8 cellular contexts compared by ENCODE assay signal in the genomic region with DNA sequence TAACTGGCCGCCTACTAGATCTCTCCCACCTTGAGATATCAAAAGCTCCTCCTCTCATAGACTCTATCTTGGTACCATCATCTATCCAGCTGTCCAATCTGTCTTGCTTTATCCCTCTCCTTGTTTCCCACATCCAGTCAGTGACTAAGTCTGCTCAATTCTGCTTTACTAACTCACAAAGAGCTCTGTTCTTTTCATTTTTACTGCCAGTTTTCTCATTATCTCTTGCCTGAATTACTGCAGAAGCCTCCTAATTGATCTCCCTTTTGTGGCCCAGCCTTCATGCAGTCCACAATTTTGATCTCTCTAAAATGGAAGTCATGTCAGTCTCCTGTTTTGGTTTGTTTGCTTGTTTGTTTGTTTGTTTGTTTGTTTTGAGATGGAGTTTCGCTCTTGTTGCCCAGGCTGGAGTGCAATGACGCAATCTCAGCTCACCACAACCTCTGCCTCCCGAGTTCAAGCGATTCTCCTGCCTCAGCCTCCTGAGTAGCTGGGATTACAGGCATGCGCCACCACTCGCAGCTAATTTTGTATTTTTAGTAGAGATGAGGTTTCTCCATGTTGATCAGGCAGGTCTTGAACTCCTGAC. TPM values are rescaled to one million over a fixed set of nuclear protein-coding genes. Genes with fewer than 3 reads are reported as not detected.
DNase-seq lines count a peak whose midpoint lies in the region; ATAC-seq, FAIRE-seq and TF ChIP-seq lines count a peak whose summit lies in the region.
"Not testable (repeated sequence)": the region's sequence is repeated elsewhere in the genome, so short reads cannot be mapped to it uniquely, and the experiment has no call there.

No MANE protein-coding gene starts in this region.

- 0 out of 2 replicates have a peak overlapping the region, but pooled peaks have one; percentile 5 for H3K27ac ChIP-seq in DND-41 (ENCODE audit: low read length)
- H3K27ac ChIP-seq in GM12878 (ENCODE audit: control insufficient read depth, insufficient read depth); HepG2 (ENCODE audit: extremely low read length, insufficient read depth, low read length): not testable (repeated sequence)

- not testable (repeated sequence) for FAIRE-seq in GM12878 (lab: Jason Lieb, UNC); HepG2 (lab: Jason Lieb, UNC)

- peak overlapping the region; percentile 87 for H3K27ac Mint-ChIP-seq in T-helper 17 cell
- H3K27ac Mint-ChIP-seq in activated T-cell treated with anti-CD3 and anti-CD28 coated beads, Interleukin-2, amount 50 U/mL, for 24 hours = peak overlapping the region; percentile 63
- H3K27ac Mint-ChIP-seq in activated naive CD8-positive, alpha-beta T cell = peak overlapping the region; percentile 4
- H3K27ac Mint-ChIP-seq in natural killer cell treated with Interleukin-12 subunit alpha and Interleukin-12 subunit beta and Interleukin-15 and Interleukin-18, amount 100 ng/mL, for 72 hours = peak overlapping the region; percentile 35 to 85
- peak overlapping the region; percentile 53 for H3K27ac Mint-ChIP-seq in stimulated activated naive CD8-positive, alpha-beta T cell treated with anti-CD3 and anti-CD28 coated beads, Interleukin-15, Interleukin-2, amounts not matched to agents 100 ng/mL and 50 ng/mL, for 24 hours

- H3K27me3 ChIP-seq in DND-41 (ENCODE audit: insufficient read depth, low read length, poor library complexity); GM12878 (replicated peaks in 1 of 2; ENCODE audit: control insufficient read depth in 2 of 2, insufficient read depth in 2 of 2, low read length in 1 of 2); HepG2 (ENCODE audit: control insufficient read depth in 1 of 2, insufficient read depth in 2 of 2, low read length in 2 of 2): not testable (repeated sequence)

- H3K79me2 ChIP-seq in DND-41 (ENCODE audit: insufficient read depth, low read length); GM12878 (ENCODE audit: control insufficient read depth, insufficient read depth, low read length); HepG2 (ENCODE audit: insufficient read depth, low read length): not testable (repeated sequence)

- RAD21 ChIA-PET in GM12878 (lab: Charles Lee; ENCODE audit: unreplicated experiment) = interaction anchor here (0.6 to 1.6 kb wide), 3 partner anchors 9 to 35 kb away, joined by 3 to 4 read pairs (median 3); no protein-coding TSS in a partner anchor

- ATAC-seq in DND-41 (ENCODE audit: insufficient read depth, low read depth); T-helper 17 cell; GM12878; HepG2; natural killer cell treated with Interleukin-12 subunit alpha and Interleukin-12 subunit beta and Interleukin-15 and Interleukin-18, amount 100 ng/mL, for 72 hours: not testable (repeated sequence)

- H3K36me3 ChIP-seq in DND-41 (ENCODE audit: insufficient read depth, low read length); GM12878 (ENCODE audit: control insufficient read depth in 2 of 2, insufficient read depth in 2 of 2, low read length in 1 of 2); HepG2 (replicated peaks in 1 of 2; ENCODE audit: control insufficient read depth in 1 of 2, insufficient read depth in 2 of 2, low read length in 2 of 2): not testable (repeated sequence)

- not testable (repeated sequence) for TF ChIP-seq RAD21 in GM12878 (IDR thresholded peaks at IDR 0.05; ENCODE audit: insufficient read depth, low read depth, low read length); HepG2 (CRISPR knock-in tag; IDR thresholded peaks at IDR 0.05)

- in situ Hi-C loops in GM12878 (cut with MboI); HepG2 (cut with HindIII; ENCODE audit: extremely low pct_ligation_motif_present, low pct_unique_long_range_greater_than_20kb): not testable (repeated sequence)

- H3K4me1 Mint-ChIP-seq in T-helper 17 cell = peaks cover 24% of the 10 kb centered on the region
- H3K4me1 Mint-ChIP-seq in activated T-cell treated with anti-CD3 and anti-CD28 coated beads, Interleukin-2, amount 50 U/mL, for 24 hours (ENCODE audit: low read depth) = peaks cover 36% of the 10 kb centered on the region
- peaks cover 21% of the 10 kb centered on the region for H3K4me1 Mint-ChIP-seq in activated naive CD8-positive, alpha-beta T cell (ENCODE audit: low read depth)
- H3K4me1 Mint-ChIP-seq in natural killer cell treated with Interleukin-12 subunit alpha and Interleukin-12 subunit beta and Interleukin-15 and Interleukin-18, amount 100 ng/mL, for 72 hours (ENCODE audit: low read depth in 2 of 2) = peaks cover 27 to 31% of the 10 kb centered on the region in 2 donors
- H3K4me1 Mint-ChIP-seq in stimulated activated naive CD8-positive, alpha-beta T cell treated with anti-CD3 and anti-CD28 coated beads, Interleukin-15, Interleukin-2, amounts not matched to agents 100 ng/mL and 50 ng/mL, for 24 hours (ENCODE audit: low read depth) = peaks cover 36% of the 10 kb centered on the region

- not testable (repeated sequence) for H3K4me3 ChIP-seq in DND-41 (ENCODE audit: low read depth in 1 of 2, low read length in 2 of 2); GM12878; HepG2 (replicated peaks in 1 of 3; ENCODE audit: insufficient read depth in 1 of 3, low read depth in 2 of 3, low read length in 3 of 3)

- BruUV-seq in GM12878 (replicated peaks; lab: Mats Ljungman, UMichigan); HepG2 (replicated peaks; lab: Mats Ljungman, UMichigan): not testable (repeated sequence)

- 97% methylated on average over 7 of the region's 7 CpGs for WGBS in GM12878 (ENCODE audit: insufficient coverage, insufficient replicate concordance, low lambda C conversion rate, missing lambda C conversion rate)
- 96% methylated on average over 7 of the region's 7 CpGs for WGBS in HepG2 (ENCODE audit: low lambda C conversion rate)

- DNase-seq in DND-41; T-helper 17 cell; activated T-cell treated with anti-CD3 and anti-CD28 coated beads, Interleukin-2, amount 50 U/mL, for 24 hours; GM12878 (ENCODE audit: low read depth, low spot score); HepG2 (ENCODE audit: low spot score); natural killer cell treated with Interleukin-12 subunit alpha and Interleukin-12 subunit beta and Interleukin-15 and Interleukin-18, amount 100 ng/mL, for 72 hours (ENCODE audit: low spot score): not testable (repeated sequence)

- H3K36me3 Mint-ChIP-seq in T-helper 17 cell (ENCODE audit: low read depth) = peaks cover 18% of the 10 kb centered on the region
- H3K36me3 Mint-ChIP-seq in activated T-cell treated with anti-CD3 and anti-CD28 coated beads, Interleukin-2, amount 50 U/mL, for 24 hours (ENCODE audit: low read depth) = peaks cover 16% of the 10 kb centered on the region
- H3K36me3 Mint-ChIP-seq in activated naive CD8-positive, alpha-beta T cell = peaks cover 15% of the 10 kb centered on the region
- H3K36me3 Mint-ChIP-seq in natural killer cell treated with Interleukin-12 subunit alpha and Interleukin-12 subunit beta and Interleukin-15 and Interleukin-18, amount 100 ng/mL, for 72 hours = not testable (repeated sequence)
- peaks cover 21% of the 10 kb centered on the region for H3K36me3 Mint-ChIP-seq in stimulated activated naive CD8-positive, alpha-beta T cell treated with anti-CD3 and anti-CD28 coated beads, Interleukin-15, Interleukin-2, amounts not matched to agents 100 ng/mL and 50 ng/mL, for 24 hours (ENCODE audit: low read depth)

- POLR2A ChIA-PET in GM12878 (lab: Charles Lee) = interaction anchor here (0.9 kb wide), 1 partner anchor 87 kb away, joined by 3 read pairs; no protein-coding TSS in a partner anchor
- POLR2A ChIA-PET in HepG2 (lab: Yijun Ruan, JAX) = interaction anchor here (1.8 kb wide), 1 partner anchor 38 kb away, joined by 8 read pairs; a partner anchor contains a TSS

- not testable (repeated sequence) for H3K4me1 ChIP-seq in DND-41 (ENCODE audit: insufficient read depth, low read length); HepG2 (ENCODE audit: insufficient read depth, low read length)
- peaks cover 21% of the 10 kb centered on the region for H3K4me1 ChIP-seq in GM12878 (ENCODE audit: control insufficient read depth, insufficient read depth, low read length)

- CTCF ChIA-PET in GM12878 (lab: Yijun Ruan, JAX) = interaction anchor here (0.6 to 2.0 kb wide), 7 partner anchors 9 to 152 kb away, joined by 3 to 9 read pairs (median 3); no protein-coding TSS in a partner anchor
- CTCF ChIA-PET in HepG2 (lab: Yijun Ruan, JAX; ENCODE audit: low intra/inter-chr PET ratio, low total read pairs) = not testable (repeated sequence)

- not testable (repeated sequence) for H3K9ac ChIP-seq in DND-41 (ENCODE audit: low read depth, low read length); GM12878 (ENCODE audit: control insufficient read depth, insufficient read depth, low read length); HepG2 (ENCODE audit: insufficient read depth, low read depth, low read length)

- TF ChIP-seq EP300 in GM12878 (IDR thresholded peaks at IDR 0.05; ENCODE audit: borderline replicate concordance in 1 of 2, control insufficient read depth in 1 of 2, low read depth in 2 of 2, low read length in 2 of 2); HepG2 (IDR thresholded peaks at IDR 0.05; ENCODE audit: low read depth in 2 of 2, low read length in 2 of 2); HepG2 (CRISPR knock-in tag; IDR thresholded peaks at IDR 0.05; ENCODE audit: borderline replicate concordance): not testable (repeated sequence)

- TF ChIP-seq POLR2A in GM12878 (IDR thresholded peaks at IDR 0.05; ENCODE audit: low read depth, low read length); HepG2 (IDR thresholded peaks at IDR 0.05; ENCODE audit: insufficient read depth in 1 of 2, low read depth in 2 of 2, low read length in 2 of 2): not testable (repeated sequence)

- not testable (repeated sequence) for H2AFZ ChIP-seq in DND-41 (ENCODE audit: low read depth, low read length); GM12878 (ENCODE audit: control insufficient read depth, low read depth, low read length); HepG2 (ENCODE audit: low read length)

- not testable (repeated sequence) for TF ChIP-seq CTCF in DND-41 (IDR thresholded peaks at IDR 0.05; ENCODE audit: borderline replicate concordance, extremely low read depth, low read length, poor library complexity, severe bottlenecking); GM12878 (IDR thresholded peaks at IDR 0.05 in 2 of 3, conservative IDR thresholded peaks at IDR 0.05 in 1 of 3; ENCODE audit: control insufficient read depth in 2 of 3, extremely low read depth in 1 of 3, insufficient read depth in 1 of 3, low read depth in 3 of 3, low read length in 3 of 3); HepG2 (CRISPR knock-in tag; IDR thresholded peaks at IDR 0.05)

- H3K9me3 Mint-ChIP-seq in activated T-cell treated with anti-CD3 and anti-CD28 coated beads, Interleukin-2, amount 50 U/mL, for 24 hours; activated naive CD8-positive, alpha-beta T cell (ENCODE audit: low read depth); natural killer cell treated with Interleukin-12 subunit alpha and Interleukin-12 subunit beta and Interleukin-15 and Interleukin-18, amount 100 ng/mL, for 72 hours; stimulated activated naive CD8-positive, alpha-beta T cell treated with anti-CD3 and anti-CD28 coated beads, Interleukin-15, Interleukin-2, amounts not matched to agents 100 ng/mL and 50 ng/mL, for 24 hours: not testable (repeated sequence)

- H3K4me3 Mint-ChIP-seq in T-helper 17 cell; activated T-cell treated with anti-CD3 and anti-CD28 coated beads, Interleukin-2, amount 50 U/mL, for 24 hours; activated naive CD8-positive, alpha-beta T cell; stimulated activated naive CD8-positive, alpha-beta T cell treated with anti-CD3 and anti-CD28 coated beads, Interleukin-15, Interleukin-2, amounts not matched to agents 100 ng/mL and 50 ng/mL, for 24 hours: not testable (repeated sequence)
- peak overlapping the region; percentile 77 for H3K4me3 Mint-ChIP-seq in natural killer cell treated with Interleukin-12 subunit alpha and Interleukin-12 subunit beta and Interleukin-15 and Interleukin-18, amount 100 ng/mL, for 72 hours

- H3K27me3 Mint-ChIP-seq in T-helper 17 cell; activated T-cell treated with anti-CD3 and anti-CD28 coated beads, Interleukin-2, amount 50 U/mL, for 24 hours; activated naive CD8-positive, alpha-beta T cell; natural killer cell treated with Interleukin-12 subunit alpha and Interleukin-12 subunit beta and Interleukin-15 and Interleukin-18, amount 100 ng/mL, for 72 hours; stimulated activated naive CD8-positive, alpha-beta T cell treated with anti-CD3 and anti-CD28 coated beads, Interleukin-15, Interleukin-2, amounts not matched to agents 100 ng/mL and 50 ng/mL, for 24 hours: not testable (repeated sequence)

- not testable (repeated sequence) for H3K4me2 ChIP-seq in DND-41 (ENCODE audit: insufficient read depth, low read length); GM12878 (ENCODE audit: control insufficient read depth, insufficient read depth); HepG2 (ENCODE audit: low read depth, low read length)

- not testable (repeated sequence) for H4K20me1 ChIP-seq in DND-41 (ENCODE audit: insufficient read depth, low read length); GM12878 (ENCODE audit: control insufficient read depth, insufficient read depth); HepG2 (ENCODE audit: insufficient read depth, low read length)

- intact Hi-C loops in GM12878 (cut with micrococcal nuclease; ENCODE audit: unreplicated experiment); HepG2 (cut with micrococcal nuclease; ENCODE audit: unreplicated experiment): not testable (repeated sequence)

- H3K9me3 ChIP-seq in DND-41 (ENCODE audit: insufficient read depth, low read length, severe bottlenecking); T-helper 17 cell (ENCODE audit: control insufficient read depth, low read length, poor library complexity, severe bottlenecking); GM12878 (replicated peaks; ENCODE audit: control insufficient read depth, insufficient read depth, low read length); HepG2 (ENCODE audit: low read length): not testable (repeated sequence)

- SMC1A ChIA-PET in GM12878 (lab: Charles Lee; ENCODE audit: uncharacterized antibody, unreplicated experiment) = interaction anchor here (0.9 to 2.3 kb wide), 11 partner anchors 9 to 153 kb away, joined by 3 to 10 read pairs (median 3); no protein-coding TSS in a partner anchor

RNA-seq across cellular contexts. Expression of a gene that starts 38.1 kb away (rescaled TPM):
- 100 to 1,000 TPM; 115 to 117 TPM for total RNA-seq in T-helper 17 cell
- total RNA-seq in GM12878 (2013; cell fraction: nucleolus; rRNA removed) = 69.2 and 72.9 TPM in 2 replicates
- total RNA-seq in GM12878 (2014; rRNA removed) = 267 and 276 TPM in 2 replicates
- 349 and 352 TPM in 2 replicates for total RNA-seq in GM12878 (2014; rRNA removed; fragmentation: Illumina TruSeq; extraction: Trizol)
- total RNA-seq in GM12878 (2021) = 347 and 354 TPM in 2 replicates
- 179 TPM for polyA plus RNA-seq in GM12878 (2011; ENCODE audit: low read depth)
- polyA plus RNA-seq in GM12878 (2011; rRNA removed) = 393 and 528 TPM in 2 replicates
- polyA plus RNA-seq in GM12878 (2011; cell fraction: cytosol; rRNA removed) = 210 and 221 TPM in 2 replicates
- 139 and 145 TPM in 2 replicates for polyA plus RNA-seq in GM12878 (2011; cell fraction: nucleus; rRNA removed)
- 231 and 266 TPM in 2 replicates for polyA plus RNA-seq in GM12878 (2012)
- 411 and 494 TPM in 2 replicates for polyA plus RNA-seq in GM12878 (2014; fragmentation: Illumina TruSeq; extraction: Trizol)
- polyA plus RNA-seq in GM12878 (2014; fragmentation: Nextera tagmentation; extraction: Ambion mirVana) = 1,000 to 10,000 TPM; 1,136 to 1,363 TPM
- 284 and 356 TPM in 2 replicates for polyA plus RNA-seq in GM12878 (2014; rRNA removed)
- polyA plus RNA-seq in GM12878 (2016; fragmentation: Nextera tagmentation; extraction: Ambion mirVana) = 100 to 1,000 TPM; 712 to 730 TPM
- 110 and 131 TPM in 2 replicates for polyA minus RNA-seq in GM12878 (2011; rRNA and poly(A)+ RNA removed)
- polyA minus RNA-seq in GM12878 (2011; cell fraction: cytosol; rRNA and poly(A)+ RNA removed) = 61.2 and 69.3 TPM in 2 replicates
- polyA minus RNA-seq in GM12878 (2011; cell fraction: nucleus; rRNA and poly(A)+ RNA removed) = 29.9 and 39.8 TPM in 2 replicates
- total RNA-seq in HepG2 (2016; rRNA removed; fragmentation: Illumina TruSeq; extraction: Trizol) = 1,109 and 1,579 TPM in 2 replicates
- 1,013 and 1,135 TPM in 2 replicates for total RNA-seq in HepG2 (2016; cell fraction: cytosol; rRNA removed; fragmentation: Illumina TruSeq; extraction: Trizol; ENCODE audit: low read depth)
- total RNA-seq in HepG2 (2016; cell fraction: insoluble cytoplasmic fraction; rRNA removed; fragmentation: Illumina TruSeq; extraction: Trizol) = 1,109 and 1,642 TPM in 2 replicates
- total RNA-seq in HepG2 (2016; cell fraction: membrane; rRNA removed; fragmentation: Illumina TruSeq; extraction: Trizol) = 682 and 685 TPM in 2 replicates
- total RNA-seq in HepG2 (2016; cell fraction: nucleus; rRNA removed; fragmentation: Illumina TruSeq; extraction: Trizol) = 388 and 421 TPM in 2 replicates
- 399 and 525 TPM in 2 replicates for polyA plus RNA-seq in HepG2 (2011; rRNA removed)
- polyA plus RNA-seq in HepG2 (2011; cell fraction: cytosol; rRNA removed) = 367 and 461 TPM in 2 replicates
- polyA plus RNA-seq in HepG2 (2011; cell fraction: nucleus; rRNA removed) = 108 and 120 TPM in 2 replicates
- polyA plus RNA-seq in HepG2 (2012) = 473 and 515 TPM in 2 replicates
- polyA plus RNA-seq in HepG2 (2016; cell fraction: cytosol; fragmentation: Illumina TruSeq; extraction: Trizol; ENCODE audit: low read depth) = 709 and 762 TPM in 2 replicates
- 1,270 and 1,369 TPM in 2 replicates for polyA plus RNA-seq in HepG2 (2016; cell fraction: insoluble cytoplasmic fraction; fragmentation: Illumina TruSeq; extraction: Trizol; ENCODE audit: low read depth)
- 468 and 473 TPM in 2 replicates for polyA plus RNA-seq in HepG2 (2016; cell fraction: membrane; fragmentation: Illumina TruSeq; extraction: Trizol; ENCODE audit: low read depth)
- 530 and 538 TPM in 2 replicates for polyA plus RNA-seq in HepG2 (2016; cell fraction: nucleus; fragmentation: Illumina TruSeq; extraction: Trizol; ENCODE audit: insufficient read depth, low read depth)
- 141 and 189 TPM in 2 replicates for polyA minus RNA-seq in HepG2 (2011; rRNA and poly(A)+ RNA removed; ENCODE audit: low replicate concordance)
- polyA minus RNA-seq in HepG2 (2011; cell fraction: cytosol; rRNA and poly(A)+ RNA removed) = 181 and 205 TPM in 2 replicates
- 139 and 166 TPM in 2 replicates for polyA minus RNA-seq in HepG2 (2011; cell fraction: nucleus; rRNA and poly(A)+ RNA removed)
- total RNA-seq in natural killer cell treated with Interleukin-12 subunit alpha and Interleukin-12 subunit beta and Interleukin-15 and Interleukin-18, amount 100 ng/mL, for 72 hours = 100 to 1,000 TPM; 464 to 704 TPM

Comparison
In these comparisons a context has a peak if more than half of its experiments do, and no peak if none do; other contexts are left out.
1. H3K27ac Mint-ChIP-seq: peak in every context shown above with its lines; median percentile 87 in T-helper 17 cell; 63 in activated T-cell treated with anti-CD3 and anti-CD28 coated beads, Interleukin-2, amount 50 U/mL, for 24 hours; 60 in natural killer cell treated with Interleukin-12 subunit alpha and Interleukin-12 subunit beta and Interleukin-15 and Interleukin-18, amount 100 ng/mL, for 72 hours; 53 in stimulated activated naive CD8-positive, alpha-beta T cell treated with anti-CD3 and anti-CD28 coated beads, Interleukin-15, Interleukin-2, amounts not matched to agents 100 ng/mL and 50 ng/mL, for 24 hours; 4 in activated naive CD8-positive, alpha-beta T cell.